Comparison of ENCODE assay signal across 14 cellular contexts in the genomic region with DNA sequence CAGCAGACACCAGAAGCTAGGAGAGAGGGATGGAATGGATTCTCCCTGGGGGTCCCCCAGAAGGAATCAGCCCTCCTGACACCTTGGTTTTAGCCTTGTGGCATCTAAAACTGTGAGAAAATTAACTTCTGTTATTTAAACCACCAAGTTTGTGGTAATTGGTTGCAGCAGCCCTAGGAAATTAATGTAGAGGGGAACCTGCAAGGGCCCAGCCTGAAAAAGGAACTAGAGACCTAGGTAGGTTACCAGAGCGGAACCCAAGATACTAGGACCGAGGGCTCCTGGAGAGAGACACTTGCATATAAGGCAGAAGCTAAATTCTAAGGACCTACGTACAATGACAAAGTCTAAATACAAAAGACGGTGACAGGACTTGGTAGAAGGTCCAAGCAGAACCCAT. TPM values are rescaled to one million over a fixed set of nuclear protein-coding genes. Genes with fewer than 3 reads are reported as not detected.
DNase-seq lines count a peak whose midpoint lies in the region; ATAC-seq and TF ChIP-seq lines count a peak whose summit lies in the region.
"Had no signal": no experiment of that assay in that cellular context is flagged by ENCODE, and none has a peak within 500 bp of the region (broad histone marks: within the 10 kb centered on the region; RNA-seq: fewer than 3 reads in every experiment).

No MANE protein-coding gene starts in this region.

- ATAC-seq in GM18858 (IDR thresholded peaks at IDR 0.05; ENCODE audit: unreplicated experiment) = peak; percentile 51
- ATAC-seq in GM21529 (IDR thresholded peaks at IDR 0.05; ENCODE audit: unreplicated experiment) = peak; percentile 60
- ATAC-seq in HG03139 (IDR thresholded peaks at IDR 0.05; ENCODE audit: unreplicated experiment) = peak; percentile 55
- peak; percentile 84 for ATAC-seq in activated B cell treated with CpG ODN at 0.5 μM for 24 hours (ENCODE audit: low read depth)
- ATAC-seq: foreskin keratinocyte, left lung had no signal

- CTCF ChIA-PET in activated B cell treated with CpG ODN at 0.5 μM for 24 hours (lab: Charles Lee) = interaction anchor here (1.0 kb wide), 1 partner anchor 37 kb away, joined by 3 read pairs; no protein-coding TSS in a partner anchor
- CTCF ChIA-PET in activated naive CD4-positive, alpha-beta T cell treated with anti-CD3 and anti-CD28 coated beads for 36 hours (lab: Charles Lee) = interaction anchor here (1.1 kb wide), 1 partner anchor 26 kb away, joined by 3 read pairs; no protein-coding TSS in a partner anchor

- no peaks in the 10 kb centered on the region for H3K9me3 Mint-ChIP-seq in activated B cell treated with CpG ODN at 0.5 μM for 24 hours
- H3K9me3 Mint-ChIP-seq in activated naive CD4-positive, alpha-beta T cell treated with anti-CD3 and anti-CD28 coated beads for 36 hours = no peaks in the 10 kb centered on the region
- H3K9me3 Mint-ChIP-seq: CD4-positive, alpha-beta T cell had no signal

- H3K4me1 Mint-ChIP-seq in activated B cell treated with CpG ODN at 0.5 μM for 24 hours = peaks cover 62% of the 10 kb centered on the region
- H3K4me1 Mint-ChIP-seq in activated naive CD4-positive, alpha-beta T cell treated with anti-CD3 and anti-CD28 coated beads for 36 hours (ENCODE audit: low read depth) = no peaks in the 10 kb centered on the region

- intact Hi-C loops in activated B cell treated with CpG ODN at 0.5 μM for 24 hours (cut with micrococcal nuclease) = loop anchor here (1.0 to 10.0 kb wide), 3 partner anchors 8 to 126 kb away; a partner anchor contains a TSS
- intact Hi-C loops in activated naive CD4-positive, alpha-beta T cell treated with anti-CD3 and anti-CD28 coated beads for 36 hours (cut with micrococcal nuclease) = no loop called here

- POLR2A ChIA-PET in activated B cell treated with CpG ODN at 0.5 μM for 24 hours (lab: Charles Lee) = interaction anchor here (0.6 to 7.8 kb wide), 5 partner anchors 9 to 196 kb away, joined by 3 to 116 read pairs (median 7); a partner anchor contains a TSS

- no peaks in the 10 kb centered on the region for H3K27me3 Mint-ChIP-seq in activated B cell treated with CpG ODN at 0.5 μM for 24 hours
- peaks cover 12% of the 10 kb centered on the region for H3K27me3 Mint-ChIP-seq in activated naive CD4-positive, alpha-beta T cell treated with anti-CD3 and anti-CD28 coated beads for 36 hours (ENCODE audit: low read depth)

- no peak for TF ChIP-seq CTCF in activated B cell treated with CpG ODN at 0.5 μM for 24 hours (IDR thresholded peaks at IDR 0.05)

- DNase-seq in activated B cell treated with CpG ODN at 0.5 μM for 24 hours = peak; percentile 25
- DNase-seq in activated naive CD4-positive, alpha-beta T cell treated with anti-CD3 and anti-CD28 coated beads for 36 hours = no peak
- DNase-seq in NCI-H1092 treated with DMSO at 0.1 percent for 48 hours (lab: John Stamatoyannopoulos, UW) = no peak
- no peak for DNase-seq in AML-193 (lab: John Stamatoyannopoulos, UW)
- no peak for DNase-seq in GM19240 (ENCODE audit: insufficient read length, low spot score)
- DNase-seq: activated CD8-positive, alpha-beta memory T cell treated with anti-CD3 and anti-CD28 coated beads for 24 hours; CD4-positive, alpha-beta T cell; foreskin keratinocyte; left lung; NCI-H1092 had no signal

- H3K4me3 Mint-ChIP-seq in activated B cell treated with CpG ODN at 0.5 μM for 24 hours = peak overlapping the region; percentile 70
- H3K4me3 Mint-ChIP-seq in activated naive CD4-positive, alpha-beta T cell treated with anti-CD3 and anti-CD28 coated beads for 36 hours = no peak overlapping the region
- H3K4me3 Mint-ChIP-seq: activated naive CD8-positive, alpha-beta T cell; CD4-positive, alpha-beta T cell had no signal

- H3K36me3 Mint-ChIP-seq in activated B cell treated with CpG ODN at 0.5 μM for 24 hours (ENCODE audit: low read depth) = no peaks in the 10 kb centered on the region
- H3K36me3 Mint-ChIP-seq in activated naive CD4-positive, alpha-beta T cell treated with anti-CD3 and anti-CD28 coated beads for 36 hours (ENCODE audit: low read depth) = no peaks in the 10 kb centered on the region
- H3K36me3 Mint-ChIP-seq: activated naive CD8-positive, alpha-beta T cell had no signal

- H3K27ac Mint-ChIP-seq in activated B cell treated with CpG ODN at 0.5 μM for 24 hours = peak overlapping the region; percentile 87
- H3K27ac Mint-ChIP-seq in activated naive CD4-positive, alpha-beta T cell treated with anti-CD3 and anti-CD28 coated beads for 36 hours = no peak overlapping the region
- H3K27ac Mint-ChIP-seq: activated naive CD8-positive, alpha-beta T cell; CD4-positive, alpha-beta T cell had no signal

RNA-seq across cellular contexts. Expression of a gene that starts 8.1 kb away (rescaled TPM):
- 56.9 and 64.1 TPM in 2 replicates for total RNA-seq in activated B cell treated with CpG ODN at 0.5 μM for 24 hours
- under 1 TPM; 0.29 to 0.37 TPM for total RNA-seq in activated naive CD4-positive, alpha-beta T cell treated with anti-CD3 and anti-CD28 coated beads for 36 hours

Comparison
In these comparisons a context has a peak if more than half of its experiments do, and no peak if none do; other contexts are left out.
1. RNA of a gene that starts 8.1 kb away (total RNA-seq): 56.9 to 64.1 TPM in activated B cell treated with CpG ODN at 0.5 μM for 24 hours; 0.29 to 0.37 TPM in activated naive CD4-positive, alpha-beta T cell treated with anti-CD3 and anti-CD28 coated beads for 36 hours; every median in the first group is over 10 times any median in the second.
2. Peak in every context shown above with its lines, with median percentiles within 50 percentile points of each other: ATAC-seq.